Comparison of ENCODE assay signal across 11 cellular contexts in the genomic region with DNA sequence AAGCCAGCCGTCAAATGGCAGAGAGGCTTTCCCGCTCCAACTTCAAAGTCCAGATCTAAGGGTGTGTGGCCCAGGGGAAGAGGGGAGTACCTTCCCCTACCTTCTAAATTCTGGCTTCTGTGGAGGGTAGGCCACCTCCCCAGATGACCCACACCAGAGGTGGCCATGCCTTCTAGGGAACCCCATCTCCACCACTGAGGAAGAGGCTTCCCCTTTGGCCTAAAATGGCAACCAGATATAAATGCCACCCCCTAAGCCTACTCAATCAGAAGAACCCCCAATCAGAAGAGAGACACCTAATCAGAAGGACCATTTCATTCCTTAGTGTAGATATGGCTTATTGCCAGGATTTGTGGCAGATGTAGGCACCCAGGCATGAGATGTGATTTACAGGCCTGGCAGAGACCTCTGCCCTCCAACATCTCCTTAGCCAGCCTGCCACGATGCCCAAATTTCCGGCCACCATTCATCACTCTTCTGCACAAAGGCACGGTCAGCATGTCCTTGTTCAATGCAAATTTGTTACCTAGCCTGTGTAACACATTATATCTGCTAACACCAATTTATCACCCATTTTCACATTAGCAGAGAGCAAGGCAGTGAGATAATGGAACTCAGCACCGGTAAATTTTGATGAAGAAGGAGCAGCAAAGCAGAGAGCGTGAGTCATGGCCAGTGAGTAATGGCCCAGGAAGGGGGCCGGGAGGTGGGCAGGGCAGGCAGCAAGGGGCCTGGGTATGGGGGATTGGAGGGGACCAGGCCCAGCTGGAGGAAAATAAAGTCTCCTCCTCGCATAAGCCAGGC. TPM values are rescaled to one million over a fixed set of nuclear protein-coding genes. Genes with fewer than 3 reads are reported as not detected.
DNase-seq lines count a peak whose midpoint lies in the region; ATAC-seq and TF ChIP-seq lines count a peak whose summit lies in the region.
"Had no signal": no experiment of that assay in that cellular context is flagged by ENCODE, and none has a peak within 500 bp of the region (broad histone marks: within the 10 kb centered on the region; RNA-seq: fewer than 3 reads in every experiment).

No MANE protein-coding gene starts in this region.

- H2AK5ac ChIP-seq in mesenchymal stem cell (ENCODE audit: low read length, severe bottlenecking), result no peak overlapping the region

- no peak overlapping the region for H3K14ac ChIP-seq in mesenchymal stem cell (ENCODE audit: low read length in 2 of 2)

- no peak overlapping the region for H3K27ac ChIP-seq in CD4-positive, CD25-positive, alpha-beta regulatory T cell (ENCODE audit: insufficient read depth, low read length, poor library complexity, severe bottlenecking)
- H3K27ac ChIP-seq in HUES48 (ENCODE audit: low read depth, low read length), result peak overlapping the region; percentile 15
- H3K27ac ChIP-seq in mesenchymal stem cell (ENCODE audit: low read length, poor library complexity, severe bottlenecking), result peak overlapping the region; percentile 27
- no peak overlapping the region for H3K27ac ChIP-seq in coronary artery
- H3K27ac ChIP-seq: SJCRH30 had no signal

- DNase-seq in CD4-positive, CD25-positive, alpha-beta regulatory T cell, result no peak
- DNase-seq in astrocyte of the spinal cord (ENCODE audit: low read depth, low spot score) (peak; percentile 68), mesenchymal stem cell (peak; percentile 68), foreskin melanocyte (no peak), coronary artery (ENCODE audit: low spot score) (no peak), SHP77 treated with DMSO at 0.1 percent for 48 hours (lab: John Stamatoyannopoulos, UW) (no peak), NCI-H2107 (lab: John Stamatoyannopoulos, UW) (no peak)
- DNase-seq: activated gamma-delta T cell treated with Interleukin-2 at 50 U/mL for 16 hours, SJCRH30 had no signal

- no peak overlapping the region for H2BK5ac ChIP-seq in mesenchymal stem cell (ENCODE audit: low read depth, low read length, poor library complexity, severe bottlenecking)

- peak overlapping the region; percentile 18 for H4K91ac ChIP-seq in mesenchymal stem cell (ENCODE audit: low read length)

- peak overlapping the region in 1 of 2 experiments; percentile 82 for H3K18ac ChIP-seq in mesenchymal stem cell (ENCODE audit: low read depth in 1 of 2, low read length in 2 of 2)

- no peak overlapping the region for H2BK12ac ChIP-seq in mesenchymal stem cell (ENCODE audit: low read length in 2 of 2)

- no peaks in the 10 kb centered on the region for H3K79me1 ChIP-seq in mesenchymal stem cell (replicated peaks; ENCODE audit: low read length, poor library complexity, severe bottlenecking)

- H2BK15ac ChIP-seq in mesenchymal stem cell (ENCODE audit: low read depth, poor library complexity, severe bottlenecking), result no peak overlapping the region

- H3K27ac Mint-ChIP-seq in CD4-positive, CD25-positive, alpha-beta regulatory T cell, result peak overlapping the region in 1 of 3 donors; percentile 91

- no peak overlapping the region for H3K4me2 ChIP-seq in mesenchymal stem cell (ENCODE audit: low read length, poor library complexity, severe bottlenecking)

- TF ChIP-seq CTCF in astrocyte of the spinal cord (IDR thresholded peaks at IDR 0.05; ENCODE audit: low read depth, low read length) (no peak), coronary artery (IDR thresholded peaks at IDR 0.05) (no peak)

- H3K4me3 ChIP-seq in CD4-positive, CD25-positive, alpha-beta regulatory T cell (ENCODE audit: low read depth, low read length), result no peak overlapping the region
- no peak overlapping the region for H3K4me3 ChIP-seq in HUES48 (ENCODE audit: low read depth, low read length)
- H3K4me3 ChIP-seq in astrocyte of the spinal cord (ENCODE audit: low read depth, low read length), result no peak overlapping the region
- peak overlapping the region in 1 of 2 experiments; percentile 62 for H3K4me3 ChIP-seq in mesenchymal stem cell (ENCODE audit: insufficient read depth in 1 of 2, low read depth in 1 of 2, low read length in 2 of 2)
- H3K4me3 ChIP-seq in coronary artery, result no peak overlapping the region
- H3K4me3 ChIP-seq: SJCRH30 had no signal

- H3K36me3 Mint-ChIP-seq in CD4-positive, CD25-positive, alpha-beta regulatory T cell, result no peaks in the 10 kb centered on the region
- H3K36me3 Mint-ChIP-seq: IgD-negative memory B cell had no signal

- peaks cover 14% of the 10 kb centered on the region for H3K4me1 ChIP-seq in CD4-positive, CD25-positive, alpha-beta regulatory T cell (ENCODE audit: control insufficient read depth, insufficient read depth, low read length, poor library complexity, severe bottlenecking)
- H3K4me1 ChIP-seq in HUES48 (ENCODE audit: control insufficient read depth, insufficient read depth, low read length), result peaks cover 7% of the 10 kb centered on the region
- H3K4me1 ChIP-seq in mesenchymal stem cell (ENCODE audit: control insufficient read depth, insufficient read depth, low read depth, low read length), result peaks cover 43% of the 10 kb centered on the region

- in situ Hi-C loops in astrocyte of the spinal cord (cut with HindIII; ENCODE audit: low sequenced_read_pairs), result no loop called here

- peak overlapping the region in 3 of 4 donors; percentile 27 to 74 (median 31) for H3K4me3 Mint-ChIP-seq in CD4-positive, CD25-positive, alpha-beta regulatory T cell

- 37% methylated on average over 9 of the region's 9 CpGs for WGBS in mesenchymal stem cell

- H3K36me3 ChIP-seq in CD4-positive, CD25-positive, alpha-beta regulatory T cell (ENCODE audit: control insufficient read depth, insufficient read depth, low read length), result no peaks in the 10 kb centered on the region
- H3K36me3 ChIP-seq in HUES48 (ENCODE audit: control insufficient read depth, insufficient read depth, low read length) (no peaks in the 10 kb centered on the region), mesenchymal stem cell (ENCODE audit: control insufficient read depth in 1 of 2, insufficient read depth in 2 of 2, low read depth in 1 of 2, low read length in 2 of 2) (no peaks in the 10 kb centered on the region)
- H3K36me3 ChIP-seq: SJCRH30 had no signal

- peaks cover 0 to 13% (median 3%) of the 10 kb centered on the region in 4 donors for H3K4me1 Mint-ChIP-seq in CD4-positive, CD25-positive, alpha-beta regulatory T cell

- ATAC-seq in CD4-positive, CD25-positive, alpha-beta regulatory T cell (ENCODE audit: low read depth in 2 of 2), result no peak

- H3K9ac ChIP-seq in HUES48 (ENCODE audit: low read depth, low read length) (no peak overlapping the region), mesenchymal stem cell (ENCODE audit: low read length) (peak overlapping the region; percentile 67)

- no peaks in the 10 kb centered on the region for H3K9me3 ChIP-seq in CD4-positive, CD25-positive, alpha-beta regulatory T cell (ENCODE audit: control insufficient read depth in 2 of 2, low read length in 2 of 2)
- H3K9me3 ChIP-seq in HUES48 (ENCODE audit: control insufficient read depth, insufficient read depth, low read length), result no peaks in the 10 kb centered on the region
- no peaks in the 10 kb centered on the region for H3K9me3 ChIP-seq in mesenchymal stem cell (ENCODE audit: control insufficient read depth, low read length)
- H3K9me3 ChIP-seq: SJCRH30 had no signal

- peaks cover 36% of the 10 kb centered on the region for H3K27me3 Mint-ChIP-seq in CD4-positive, CD25-positive, alpha-beta regulatory T cell

- H4K8ac ChIP-seq in mesenchymal stem cell (ENCODE audit: low read length), result no peak overlapping the region

- H3K9me3 Mint-ChIP-seq in CD4-positive, CD25-positive, alpha-beta regulatory T cell, result no peaks in the 10 kb centered on the region
- H3K9me3 Mint-ChIP-seq: IgD-negative memory B cell had no signal

- no peaks in the 10 kb centered on the region for H3K27me3 ChIP-seq in CD4-positive, CD25-positive, alpha-beta regulatory T cell (ENCODE audit: control insufficient read depth, insufficient read depth, low read length)
- H3K27me3 ChIP-seq in HUES48 (ENCODE audit: control insufficient read depth, insufficient read depth, low read length) (peaks cover 30% of the 10 kb centered on the region), mesenchymal stem cell (ENCODE audit: control insufficient read depth in 1 of 2, insufficient read depth in 1 of 2, low read length in 2 of 2) (peaks cover 11 to 49% of the 10 kb centered on the region in 2 experiments)

- no peak overlapping the region for H2AFZ ChIP-seq in mesenchymal stem cell (ENCODE audit: low read depth, low read length)

- H2BK120ac ChIP-seq in mesenchymal stem cell (ENCODE audit: low read depth, low read length), result no peak overlapping the region

- no peak overlapping the region for H3K23ac ChIP-seq in mesenchymal stem cell (ENCODE audit: low read length in 2 of 2)

- H3K4ac ChIP-seq in mesenchymal stem cell (ENCODE audit: low read depth in 1 of 2, low read length in 2 of 2), result peak overlapping the region in 1 of 2 experiments; percentile 17

RNA-seq across cellular contexts. Expression of a gene that starts 1.2 kb away (rescaled TPM):
- total RNA-seq in CD4-positive, CD25-positive, alpha-beta regulatory T cell, result not detected
- not detected for polyA plus RNA-seq in CD4-positive, CD25-positive, alpha-beta regulatory T cell
- polyA plus RNA-seq in mesenchymal stem cell (2013, experiment 1 of 2), result 0.94 TPM
- 1.1 TPM for polyA plus RNA-seq in mesenchymal stem cell (2013, experiment 2 of 2)
- polyA plus RNA-seq: IgD-negative memory B cell had no signal

Comparison
In these comparisons a context has a peak if more than half of its experiments do, and no peak if none do; other contexts are left out.
1. DNase-seq: peak in astrocyte of the spinal cord (single experiment) and mesenchymal stem cell (single experiment); none in CD4-positive, CD25-positive, alpha-beta regulatory T cell (0 of 3), foreskin melanocyte (single experiment), coronary artery (single experiment), SHP77 treated with DMSO at 0.1 percent for 48 hours (single experiment) and NCI-H2107 (single experiment).
2. H3K27ac ChIP-seq: peak in HUES48 (single experiment) and mesenchymal stem cell (single experiment); none in CD4-positive, CD25-positive, alpha-beta regulatory T cell (single experiment) and coronary artery (0 of 2).